ENCODE assay signal across 8 cellular contexts in genomic region chrX:24693453-24694202, GRCh38. TPM values are rescaled to one million over a fixed set of nuclear protein-coding genes. Genes with fewer than 3 reads are reported as not detected.
A peak's percentile ranks its signal among the peaks of the same experiment; 100 is the strongest.
DNase-seq lines count a peak whose midpoint lies in the region; ATAC-seq and TF ChIP-seq lines count a peak whose summit lies in the region.

A gene with protein sequence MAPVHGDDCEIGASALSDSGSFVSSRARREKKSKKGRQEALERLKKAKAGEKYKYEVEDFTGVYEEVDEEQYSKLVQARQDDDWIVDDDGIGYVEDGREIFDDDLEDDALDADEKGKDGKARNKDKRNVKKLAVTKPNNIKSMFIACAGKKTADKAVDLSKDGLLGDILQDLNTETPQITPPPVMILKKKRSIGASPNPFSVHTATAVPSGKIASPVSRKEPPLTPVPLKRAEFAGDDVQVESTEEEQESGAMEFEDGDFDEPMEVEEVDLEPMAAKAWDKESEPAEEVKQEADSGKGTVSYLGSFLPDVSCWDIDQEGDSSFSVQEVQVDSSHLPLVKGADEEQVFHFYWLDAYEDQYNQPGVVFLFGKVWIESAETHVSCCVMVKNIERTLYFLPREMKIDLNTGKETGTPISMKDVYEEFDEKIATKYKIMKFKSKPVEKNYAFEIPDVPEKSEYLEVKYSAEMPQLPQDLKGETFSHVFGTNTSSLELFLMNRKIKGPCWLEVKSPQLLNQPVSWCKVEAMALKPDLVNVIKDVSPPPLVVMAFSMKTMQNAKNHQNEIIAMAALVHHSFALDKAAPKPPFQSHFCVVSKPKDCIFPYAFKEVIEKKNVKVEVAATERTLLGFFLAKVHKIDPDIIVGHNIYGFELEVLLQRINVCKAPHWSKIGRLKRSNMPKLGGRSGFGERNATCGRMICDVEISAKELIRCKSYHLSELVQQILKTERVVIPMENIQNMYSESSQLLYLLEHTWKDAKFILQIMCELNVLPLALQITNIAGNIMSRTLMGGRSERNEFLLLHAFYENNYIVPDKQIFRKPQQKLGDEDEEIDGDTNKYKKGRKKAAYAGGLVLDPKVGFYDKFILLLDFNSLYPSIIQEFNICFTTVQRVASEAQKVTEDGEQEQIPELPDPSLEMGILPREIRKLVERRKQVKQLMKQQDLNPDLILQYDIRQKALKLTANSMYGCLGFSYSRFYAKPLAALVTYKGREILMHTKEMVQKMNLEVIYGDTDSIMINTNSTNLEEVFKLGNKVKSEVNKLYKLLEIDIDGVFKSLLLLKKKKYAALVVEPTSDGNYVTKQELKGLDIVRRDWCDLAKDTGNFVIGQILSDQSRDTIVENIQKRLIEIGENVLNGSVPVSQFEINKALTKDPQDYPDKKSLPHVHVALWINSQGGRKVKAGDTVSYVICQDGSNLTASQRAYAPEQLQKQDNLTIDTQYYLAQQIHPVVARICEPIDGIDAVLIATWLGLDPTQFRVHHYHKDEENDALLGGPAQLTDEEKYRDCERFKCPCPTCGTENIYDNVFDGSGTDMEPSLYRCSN (N-terminal part only) (plus strand): TSS chrX:24693918. CDS start chrX:24693962, 44 bp downstream.

- POLR2A ChIA-PET in activated CD4-positive, alpha-beta T cell treated with anti-CD3 and anti-CD28 coated beads for 36 hours (lab: Charles Lee) = interaction anchor here (1.0 kb wide), 1 partner anchor 9 kb away, joined by 5 read pairs; no protein-coding TSS in a partner anchor

- peak within 1 kb of the TSS; percentile 85 for H3K4me3 Mint-ChIP-seq in activated CD4-positive, alpha-beta T cell treated with anti-CD3 and anti-CD28 coated beads for 36 hours

- H3K4me1 Mint-ChIP-seq in activated CD4-positive, alpha-beta T cell treated with anti-CD3 and anti-CD28 coated beads for 36 hours = peaks cover 24% of the 10 kb centered on the region

- H3K4me1 ChIP-seq in BE2C = no peaks in the 10 kb centered on the region; the same call in 1 of the 2 replicates

- DNase-seq in BE2C = peak; percentile 93
- DNase-seq in GM19238 (ENCODE audit: insufficient read length, low spot score) = peak; percentile 66
- peak; percentile 89 for DNase-seq in NCI-H510A (lab: John Stamatoyannopoulos, UW)
- DNase-seq in activated CD4-positive, alpha-beta T cell treated with anti-CD3 and anti-CD28 coated beads for 36 hours = peak; percentile 89
- DNase-seq in kidney glomerular epithelial cell (lab: John Stamatoyannopoulos, UW) = peak; percentile 84
- DNase-seq in stimulated activated CD4-positive, alpha-beta T cell treated with anti-CD3 and anti-CD28 coated beads, Interleukin-15, amount 100 ng/mL, for 48 hours (ENCODE audit: low read depth in 2 of 2) = peak; percentile 72 to 77

- H3K27ac Mint-ChIP-seq in activated CD4-positive, alpha-beta T cell treated with anti-CD3 and anti-CD28 coated beads for 36 hours = peak within 1 kb of the TSS; percentile 88

- peaks cover 10% of the 10 kb centered on the region for H3K36me3 Mint-ChIP-seq in activated CD4-positive, alpha-beta T cell treated with anti-CD3 and anti-CD28 coated beads for 36 hours (ENCODE audit: low read depth)

- no peaks in the 10 kb centered on the region for H3K9me3 ChIP-seq in BE2C

- ATAC-seq in HG03439 (IDR thresholded peaks at IDR 0.05; ENCODE audit: unreplicated experiment) = peak; percentile 93
- peak; percentile 93 for ATAC-seq in activated CD4-positive, alpha-beta T cell treated with anti-CD3 and anti-CD28 coated beads for 36 hours

- intact Hi-C loops in activated CD4-positive, alpha-beta T cell treated with anti-CD3 and anti-CD28 coated beads for 36 hours (cut with DNase I, micrococcal nuclease) = loop anchor here (1.0 to 10.0 kb wide), 6 partner anchors 10 to 609 kb away; partner anchors contain the start of gene PCYT1B (in 1 of the 2)

- peak within 1 kb of the TSS; percentile 85 for H3K4me3 ChIP-seq in BE2C (ENCODE audit: low read depth, low read length)

- H3K9me3 Mint-ChIP-seq in activated CD4-positive, alpha-beta T cell treated with anti-CD3 and anti-CD28 coated beads for 36 hours (ENCODE audit: low read depth) = no peaks in the 10 kb centered on the region

- TF ChIP-seq CTCF in BE2C (IDR thresholded peaks at IDR 0.05; ENCODE audit: low read depth, low read length) = peak; percentile 46

- H3K27me3 Mint-ChIP-seq in activated CD4-positive, alpha-beta T cell treated with anti-CD3 and anti-CD28 coated beads for 36 hours = no peaks in the 10 kb centered on the region

- peak within 1 kb of the TSS; percentile 60 for H3K27ac ChIP-seq in cingulate gyrus (ENCODE audit: low read depth, low read length)

- CTCF ChIA-PET in activated CD4-positive, alpha-beta T cell treated with anti-CD3 and anti-CD28 coated beads for 36 hours (lab: Charles Lee) = interaction anchor here (3.6 kb wide), 1 partner anchor 18 kb away, joined by 17 read pairs; no protein-coding TSS in a partner anchor

- no peaks in the 10 kb centered on the region for H3K27me3 ChIP-seq in BE2C

- no peaks in the 10 kb centered on the region for H3K36me3 ChIP-seq in BE2C

RNA-seq across cellular contexts. Expression of the gene that starts here (rescaled TPM):
- polyA plus RNA-seq in BE2C (2012; ENCODE audit: insufficient read depth, insufficient read length, low read depth) = 6.1 TPM
- 10 to 100 TPM; 48.4 to 52.1 TPM for total RNA-seq in activated CD4-positive, alpha-beta T cell treated with anti-CD3 and anti-CD28 coated beads for 36 hours

Comparison
In these comparisons a context has a peak if more than half of its experiments do, and no peak if none do; other contexts are left out.
1. Peak in every context shown above with its lines: DNase-seq, ATAC-seq, H3K4me3 ChIP-seq and H3K27ac ChIP-seq.